1 cellular context compared by ENCODE assay signal in the genomic region with DNA sequence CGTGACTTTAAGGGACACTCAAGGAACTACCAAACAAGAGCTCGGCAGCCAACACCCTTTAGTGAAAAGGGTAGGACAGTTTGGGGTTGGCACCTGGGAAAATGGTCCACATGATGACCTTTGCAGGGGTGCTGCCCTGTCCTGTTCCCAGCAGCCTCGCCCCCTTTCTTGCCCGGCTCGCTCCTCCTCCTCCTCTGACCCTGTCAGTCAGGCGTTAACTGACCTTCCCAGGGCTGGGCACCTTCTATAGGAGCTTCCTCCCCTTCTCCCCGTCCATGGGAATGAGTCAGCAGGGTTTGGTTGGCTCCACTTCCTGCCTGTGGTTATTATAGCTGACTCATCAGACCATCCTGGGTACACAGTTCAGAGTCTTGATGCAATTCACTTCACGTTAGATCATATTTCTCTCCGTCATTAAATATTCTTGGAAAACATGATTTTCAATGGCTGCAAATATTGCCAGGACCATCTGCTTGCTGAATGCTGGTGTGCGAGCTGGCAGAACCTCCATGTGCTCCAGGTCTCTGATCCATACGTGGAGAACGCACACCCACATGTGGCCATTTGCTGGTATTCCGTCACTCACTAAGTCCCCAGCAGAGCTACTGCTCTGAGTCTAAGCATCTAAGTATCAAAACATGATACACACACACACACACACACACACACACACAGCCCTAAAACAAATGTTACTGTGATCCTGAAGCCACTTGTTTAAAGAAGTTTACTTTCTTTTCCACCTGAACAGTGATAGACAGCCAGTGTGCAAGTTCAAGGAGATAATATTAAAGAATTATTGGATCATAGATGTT.
TF ChIP-seq lines count a peak whose summit lies in the region.

No MANE protein-coding gene starts in this region.

TF ChIP-seq in K562, 482 proteins besides CTCF, POLR2A, EP300 and RAD21 (continued from another document and continues in another):
- TF ChIP-seq, protein P1, sequence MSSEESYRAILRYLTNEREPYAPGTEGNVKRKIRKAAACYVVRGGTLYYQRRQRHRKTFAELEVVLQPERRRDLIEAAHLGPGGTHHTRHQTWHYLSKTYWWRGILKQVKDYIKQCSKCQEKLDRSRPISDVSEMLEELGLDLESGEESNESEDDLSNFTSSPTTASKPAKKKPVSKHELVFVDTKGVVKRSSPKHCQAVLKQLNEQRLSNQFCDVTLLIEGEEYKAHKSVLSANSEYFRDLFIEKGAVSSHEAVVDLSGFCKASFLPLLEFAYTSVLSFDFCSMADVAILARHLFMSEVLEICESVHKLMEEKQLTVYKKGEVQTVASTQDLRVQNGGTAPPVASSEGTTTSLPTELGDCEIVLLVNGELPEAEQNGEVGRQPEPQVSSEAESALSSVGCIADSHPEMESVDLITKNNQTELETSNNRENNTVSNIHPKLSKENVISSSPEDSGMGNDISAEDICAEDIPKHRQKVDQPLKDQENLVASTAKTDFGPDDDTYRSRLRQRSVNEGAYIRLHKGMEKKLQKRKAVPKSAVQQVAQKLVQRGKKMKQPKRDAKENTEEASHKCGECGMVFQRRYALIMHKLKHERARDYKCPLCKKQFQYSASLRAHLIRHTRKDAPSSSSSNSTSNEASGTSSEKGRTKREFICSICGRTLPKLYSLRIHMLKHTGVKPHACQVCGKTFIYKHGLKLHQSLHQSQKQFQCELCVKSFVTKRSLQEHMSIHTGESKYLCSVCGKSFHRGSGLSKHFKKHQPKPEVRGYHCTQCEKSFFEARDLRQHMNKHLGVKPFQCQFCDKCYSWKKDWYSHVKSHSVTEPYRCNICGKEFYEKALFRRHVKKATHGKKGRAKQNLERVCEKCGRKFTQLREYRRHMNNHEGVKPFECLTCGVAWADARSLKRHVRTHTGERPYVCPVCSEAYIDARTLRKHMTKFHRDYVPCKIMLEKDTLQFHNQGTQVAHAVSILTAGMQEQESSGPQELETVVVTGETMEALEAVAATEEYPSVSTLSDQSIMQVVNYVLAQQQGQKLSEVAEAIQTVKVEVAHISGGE (CRISPR knock-in tag; IDR thresholded peaks at IDR 0.05), result peak in 1 of 3 experiments; percentile 52; a peak in 1 of 6 replicates
- TF ChIP-seq HEY1 (CRISPR knock-in tag; IDR thresholded peaks at IDR 0.05; ENCODE audit: borderline replicate concordance), result no peak
- TF ChIP-seq, protein P2, sequence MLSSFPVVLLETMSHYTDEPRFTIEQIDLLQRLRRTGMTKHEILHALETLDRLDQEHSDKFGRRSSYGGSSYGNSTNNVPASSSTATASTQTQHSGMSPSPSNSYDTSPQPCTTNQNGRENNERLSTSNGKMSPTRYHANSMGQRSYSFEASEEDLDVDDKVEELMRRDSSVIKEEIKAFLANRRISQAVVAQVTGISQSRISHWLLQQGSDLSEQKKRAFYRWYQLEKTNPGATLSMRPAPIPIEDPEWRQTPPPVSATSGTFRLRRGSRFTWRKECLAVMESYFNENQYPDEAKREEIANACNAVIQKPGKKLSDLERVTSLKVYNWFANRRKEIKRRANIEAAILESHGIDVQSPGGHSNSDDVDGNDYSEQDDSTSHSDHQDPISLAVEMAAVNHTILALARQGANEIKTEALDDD (IDR thresholded peaks at IDR 0.05), result peak; percentile 30; the same call in 1 of the 2 replicates
- TF ChIP-seq, protein P3, sequence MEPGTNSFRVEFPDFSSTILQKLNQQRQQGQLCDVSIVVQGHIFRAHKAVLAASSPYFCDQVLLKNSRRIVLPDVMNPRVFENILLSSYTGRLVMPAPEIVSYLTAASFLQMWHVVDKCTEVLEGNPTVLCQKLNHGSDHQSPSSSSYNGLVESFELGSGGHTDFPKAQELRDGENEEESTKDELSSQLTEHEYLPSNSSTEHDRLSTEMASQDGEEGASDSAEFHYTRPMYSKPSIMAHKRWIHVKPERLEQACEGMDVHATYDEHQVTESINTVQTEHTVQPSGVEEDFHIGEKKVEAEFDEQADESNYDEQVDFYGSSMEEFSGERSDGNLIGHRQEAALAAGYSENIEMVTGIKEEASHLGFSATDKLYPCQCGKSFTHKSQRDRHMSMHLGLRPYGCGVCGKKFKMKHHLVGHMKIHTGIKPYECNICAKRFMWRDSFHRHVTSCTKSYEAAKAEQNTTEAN (CRISPR knock-in tag; IDR thresholded peaks at IDR 0.05), result no peak
- TF ChIP-seq, protein P4, sequence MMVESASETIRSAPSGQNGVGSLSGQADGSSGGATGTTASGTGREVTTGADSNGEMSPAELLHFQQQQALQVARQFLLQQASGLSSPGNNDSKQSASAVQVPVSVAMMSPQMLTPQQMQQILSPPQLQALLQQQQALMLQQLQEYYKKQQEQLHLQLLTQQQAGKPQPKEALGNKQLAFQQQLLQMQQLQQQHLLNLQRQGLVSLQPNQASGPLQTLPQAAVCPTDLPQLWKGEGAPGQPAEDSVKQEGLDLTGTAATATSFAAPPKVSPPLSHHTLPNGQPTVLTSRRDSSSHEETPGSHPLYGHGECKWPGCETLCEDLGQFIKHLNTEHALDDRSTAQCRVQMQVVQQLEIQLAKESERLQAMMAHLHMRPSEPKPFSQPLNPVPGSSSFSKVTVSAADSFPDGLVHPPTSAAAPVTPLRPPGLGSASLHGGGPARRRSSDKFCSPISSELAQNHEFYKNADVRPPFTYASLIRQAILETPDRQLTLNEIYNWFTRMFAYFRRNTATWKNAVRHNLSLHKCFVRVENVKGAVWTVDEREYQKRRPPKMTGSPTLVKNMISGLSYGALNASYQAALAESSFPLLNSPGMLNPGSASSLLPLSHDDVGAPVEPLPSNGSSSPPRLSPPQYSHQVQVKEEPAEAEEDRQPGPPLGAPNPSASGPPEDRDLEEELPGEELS (CRISPR knock-in tag; IDR thresholded peaks at IDR 0.05; ENCODE audit: borderline replicate concordance), result no peak
- no peak for TF ChIP-seq GTF2A2 (tag; IDR thresholded peaks at IDR 0.05)
- 0 out of 2 replicates have a peak, but pooled peaks have one; percentile 30 for TF ChIP-seq ELF4 (CRISPR knock-in tag; IDR thresholded peaks at IDR 0.05)
- 0 out of 2 replicates have a peak, but pooled peaks have one; percentile 31 for TF ChIP-seq PTTG1 (tag; IDR thresholded peaks at IDR 0.05; ENCODE audit: low read depth)
- TF ChIP-seq ZNF165 (CRISPR knock-in tag; IDR thresholded peaks at IDR 0.05; ENCODE audit: borderline replicate concordance), result no peak
- TF ChIP-seq ATF1 (CRISPR knock-in tag; IDR thresholded peaks at IDR 0.05), result no peak
- TF ChIP-seq ATF1 (tag; IDR thresholded peaks at IDR 0.05), result peak; percentile 90
- peak; percentile 90; the same call in 1 of the 2 replicates for TF ChIP-seq ZNF589 (CRISPR knock-in tag; IDR thresholded peaks at IDR 0.05; ENCODE audit: low read depth)
- TF ChIP-seq TEAD1 (CRISPR knock-in tag; IDR thresholded peaks at IDR 0.05), result peak; percentile 70 to 81; a peak in 3 of 4 replicates
- TF ChIP-seq, protein P5, sequence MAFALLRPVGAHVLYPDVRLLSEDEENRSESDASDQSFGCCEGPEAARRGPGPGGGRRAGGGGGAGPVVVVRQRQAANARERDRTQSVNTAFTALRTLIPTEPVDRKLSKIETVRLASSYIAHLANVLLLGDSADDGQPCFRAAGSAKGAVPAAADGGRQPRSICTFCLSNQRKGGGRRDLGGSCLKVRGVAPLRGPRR (CRISPR knock-in tag; IDR thresholded peaks at IDR 0.05), result no peak
- TF ChIP-seq, protein P6, sequence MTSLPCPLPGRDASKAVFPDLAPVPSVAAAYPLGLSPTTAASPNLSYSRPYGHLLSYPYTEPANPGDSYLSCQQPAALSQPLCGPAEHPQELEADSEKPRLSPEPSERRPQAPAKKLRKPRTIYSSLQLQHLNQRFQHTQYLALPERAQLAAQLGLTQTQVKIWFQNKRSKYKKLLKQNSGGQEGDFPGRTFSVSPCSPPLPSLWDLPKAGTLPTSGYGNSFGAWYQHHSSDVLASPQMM (CRISPR knock-in tag; IDR thresholded peaks at IDR 0.05), result no peak
- TF ChIP-seq TCF7 (IDR thresholded peaks at IDR 0.05; ENCODE audit: borderline replicate concordance), result no peak
- TF ChIP-seq, protein P7, sequence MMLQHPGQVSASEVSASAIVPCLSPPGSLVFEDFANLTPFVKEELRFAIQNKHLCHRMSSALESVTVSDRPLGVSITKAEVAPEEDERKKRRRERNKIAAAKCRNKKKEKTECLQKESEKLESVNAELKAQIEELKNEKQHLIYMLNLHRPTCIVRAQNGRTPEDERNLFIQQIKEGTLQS (IDR thresholded peaks at IDR 0.05), result peak; percentile 98
- TF ChIP-seq, protein P7 (CRISPR knock-in tag; conservative IDR thresholded peaks at IDR 0.05), result peak; percentile 67; the same call in 1 of the 2 replicates
- TF ChIP-seq ZKSCAN8 (CRISPR knock-in tag; IDR thresholded peaks at IDR 0.05), result 0 out of 2 replicates have a peak, but pooled peaks have one; percentile 26
- peak; percentile 72 for TF ChIP-seq RBM39 (optimal IDR thresholded peaks at IDR 0.05; ENCODE audit: low read depth, low read length)
- TF ChIP-seq ZNF347 (CRISPR knock-in tag; IDR thresholded peaks at IDR 0.05; ENCODE audit: low read depth), result no peak
- peak; percentile 95 for TF ChIP-seq SPI1 (IDR thresholded peaks at IDR 0.05; ENCODE audit: borderline replicate concordance, low read depth, low read length)
- TF ChIP-seq, protein P8, sequence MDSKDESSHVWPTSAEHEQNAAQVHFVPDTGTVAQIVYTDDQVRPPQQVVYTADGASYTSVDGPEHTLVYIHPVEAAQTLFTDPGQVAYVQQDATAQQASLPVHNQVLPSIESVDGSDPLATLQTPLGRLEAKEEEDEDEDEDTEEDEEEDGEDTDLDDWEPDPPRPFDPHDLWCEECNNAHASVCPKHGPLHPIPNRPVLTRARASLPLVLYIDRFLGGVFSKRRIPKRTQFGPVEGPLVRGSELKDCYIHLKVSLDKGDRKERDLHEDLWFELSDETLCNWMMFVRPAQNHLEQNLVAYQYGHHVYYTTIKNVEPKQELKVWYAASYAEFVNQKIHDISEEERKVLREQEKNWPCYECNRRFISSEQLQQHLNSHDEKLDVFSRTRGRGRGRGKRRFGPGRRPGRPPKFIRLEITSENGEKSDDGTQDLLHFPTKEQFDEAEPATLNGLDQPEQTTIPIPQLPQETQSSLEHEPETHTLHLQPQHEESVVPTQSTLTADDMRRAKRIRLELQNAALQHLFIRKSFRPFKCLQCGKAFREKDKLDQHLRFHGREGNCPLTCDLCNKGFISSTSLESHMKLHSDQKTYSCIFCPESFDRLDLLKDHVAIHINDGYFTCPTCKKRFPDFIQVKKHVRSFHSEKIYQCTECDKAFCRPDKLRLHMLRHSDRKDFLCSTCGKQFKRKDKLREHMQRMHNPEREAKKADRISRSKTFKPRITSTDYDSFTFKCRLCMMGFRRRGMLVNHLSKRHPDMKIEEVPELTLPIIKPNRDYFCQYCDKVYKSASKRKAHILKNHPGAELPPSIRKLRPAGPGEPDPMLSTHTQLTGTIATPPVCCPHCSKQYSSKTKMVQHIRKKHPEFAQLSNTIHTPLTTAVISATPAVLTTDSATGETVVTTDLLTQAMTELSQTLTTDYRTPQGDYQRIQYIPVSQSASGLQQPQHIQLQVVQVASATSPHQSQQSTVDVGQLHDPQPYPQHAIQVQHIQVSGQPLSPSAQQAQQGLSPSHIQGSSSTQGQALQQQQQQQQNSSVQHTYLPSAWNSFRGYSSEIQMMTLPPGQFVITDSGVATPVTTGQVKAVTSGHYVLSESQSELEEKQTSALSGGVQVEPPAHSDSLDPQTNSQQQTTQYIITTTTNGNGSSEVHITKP (IDR thresholded peaks at IDR 0.05; ENCODE audit: partially characterized antibody), result peak; percentile 84
- TF ChIP-seq, protein P9, sequence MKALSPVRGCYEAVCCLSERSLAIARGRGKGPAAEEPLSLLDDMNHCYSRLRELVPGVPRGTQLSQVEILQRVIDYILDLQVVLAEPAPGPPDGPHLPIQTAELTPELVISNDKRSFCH (CRISPR knock-in tag; IDR thresholded peaks at IDR 0.05), result no peak
- TF ChIP-seq, protein P9 (tag; IDR thresholded peaks at IDR 0.05), result peak; percentile 64
- peak; percentile 57; the same call in 1 of the 2 replicates for TF ChIP-seq GATAD2B (IDR thresholded peaks at IDR 0.05; ENCODE audit: borderline replicate concordance)
- TF ChIP-seq, protein P10, sequence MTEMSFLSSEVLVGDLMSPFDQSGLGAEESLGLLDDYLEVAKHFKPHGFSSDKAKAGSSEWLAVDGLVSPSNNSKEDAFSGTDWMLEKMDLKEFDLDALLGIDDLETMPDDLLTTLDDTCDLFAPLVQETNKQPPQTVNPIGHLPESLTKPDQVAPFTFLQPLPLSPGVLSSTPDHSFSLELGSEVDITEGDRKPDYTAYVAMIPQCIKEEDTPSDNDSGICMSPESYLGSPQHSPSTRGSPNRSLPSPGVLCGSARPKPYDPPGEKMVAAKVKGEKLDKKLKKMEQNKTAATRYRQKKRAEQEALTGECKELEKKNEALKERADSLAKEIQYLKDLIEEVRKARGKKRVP (CRISPR knock-in tag; IDR thresholded peaks at IDR 0.05), result peak; percentile 60; the same call in 1 of the 2 replicates
- no peak for TF ChIP-seq SIX5 (IDR thresholded peaks at IDR 0.05; ENCODE audit: borderline replicate concordance in 1 of 2, insufficient read depth in 1 of 2, low read depth in 1 of 2, low read length in 2 of 2)
- TF ChIP-seq, protein P11, sequence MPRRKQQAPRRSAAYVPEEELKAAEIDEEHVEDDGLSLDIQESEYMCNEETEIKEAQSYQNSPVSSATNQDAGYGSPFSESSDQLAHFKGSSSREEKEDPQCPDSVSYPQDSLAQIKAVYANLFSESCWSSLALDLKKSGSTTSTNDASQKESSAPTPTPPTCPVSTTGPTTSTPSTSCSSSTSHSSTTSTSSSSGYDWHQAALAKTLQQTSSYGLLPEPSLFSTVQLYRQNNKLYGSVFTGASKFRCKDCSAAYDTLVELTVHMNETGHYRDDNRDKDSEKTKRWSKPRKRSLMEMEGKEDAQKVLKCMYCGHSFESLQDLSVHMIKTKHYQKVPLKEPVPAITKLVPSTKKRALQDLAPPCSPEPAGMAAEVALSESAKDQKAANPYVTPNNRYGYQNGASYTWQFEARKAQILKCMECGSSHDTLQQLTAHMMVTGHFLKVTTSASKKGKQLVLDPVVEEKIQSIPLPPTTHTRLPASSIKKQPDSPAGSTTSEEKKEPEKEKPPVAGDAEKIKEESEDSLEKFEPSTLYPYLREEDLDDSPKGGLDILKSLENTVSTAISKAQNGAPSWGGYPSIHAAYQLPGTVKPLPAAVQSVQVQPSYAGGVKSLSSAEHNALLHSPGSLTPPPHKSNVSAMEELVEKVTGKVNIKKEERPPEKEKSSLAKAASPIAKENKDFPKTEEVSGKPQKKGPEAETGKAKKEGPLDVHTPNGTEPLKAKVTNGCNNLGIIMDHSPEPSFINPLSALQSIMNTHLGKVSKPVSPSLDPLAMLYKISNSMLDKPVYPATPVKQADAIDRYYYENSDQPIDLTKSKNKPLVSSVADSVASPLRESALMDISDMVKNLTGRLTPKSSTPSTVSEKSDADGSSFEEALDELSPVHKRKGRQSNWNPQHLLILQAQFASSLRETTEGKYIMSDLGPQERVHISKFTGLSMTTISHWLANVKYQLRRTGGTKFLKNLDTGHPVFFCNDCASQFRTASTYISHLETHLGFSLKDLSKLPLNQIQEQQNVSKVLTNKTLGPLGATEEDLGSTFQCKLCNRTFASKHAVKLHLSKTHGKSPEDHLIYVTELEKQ (CRISPR knock-in tag; IDR thresholded peaks at IDR 0.05), result no peak
- 0 out of 2 replicates have a peak, but pooled peaks have one; percentile 23 for TF ChIP-seq ZNF76 (CRISPR knock-in tag; IDR thresholded peaks at IDR 0.05; ENCODE audit: borderline replicate concordance)
- TF ChIP-seq DMBX1 (CRISPR knock-in tag; IDR thresholded peaks at IDR 0.05; ENCODE audit: borderline replicate concordance), result 0 out of 2 replicates have a peak, but pooled peaks have one; percentile 58
- no peak for TF ChIP-seq NCOA2 (IDR thresholded peaks at IDR 0.05; ENCODE audit: partially characterized antibody in 2 of 2)
- TF ChIP-seq DIDO1 (tag; IDR thresholded peaks at IDR 0.05; ENCODE audit: low read depth), result peak; percentile 55; the same call in 1 of the 2 replicates
- peak; percentile 53; the same call in 1 of the 2 replicates for TF ChIP-seq MBD2 (IDR thresholded peaks at IDR 0.05; ENCODE audit: borderline replicate concordance, low read depth)
- TF ChIP-seq TRIM28 (IDR thresholded peaks at IDR 0.05), result no peak; the same call in 1 of the 2 replicates
